ENCODE assay signal across 8 cellular contexts in the genomic region with DNA sequence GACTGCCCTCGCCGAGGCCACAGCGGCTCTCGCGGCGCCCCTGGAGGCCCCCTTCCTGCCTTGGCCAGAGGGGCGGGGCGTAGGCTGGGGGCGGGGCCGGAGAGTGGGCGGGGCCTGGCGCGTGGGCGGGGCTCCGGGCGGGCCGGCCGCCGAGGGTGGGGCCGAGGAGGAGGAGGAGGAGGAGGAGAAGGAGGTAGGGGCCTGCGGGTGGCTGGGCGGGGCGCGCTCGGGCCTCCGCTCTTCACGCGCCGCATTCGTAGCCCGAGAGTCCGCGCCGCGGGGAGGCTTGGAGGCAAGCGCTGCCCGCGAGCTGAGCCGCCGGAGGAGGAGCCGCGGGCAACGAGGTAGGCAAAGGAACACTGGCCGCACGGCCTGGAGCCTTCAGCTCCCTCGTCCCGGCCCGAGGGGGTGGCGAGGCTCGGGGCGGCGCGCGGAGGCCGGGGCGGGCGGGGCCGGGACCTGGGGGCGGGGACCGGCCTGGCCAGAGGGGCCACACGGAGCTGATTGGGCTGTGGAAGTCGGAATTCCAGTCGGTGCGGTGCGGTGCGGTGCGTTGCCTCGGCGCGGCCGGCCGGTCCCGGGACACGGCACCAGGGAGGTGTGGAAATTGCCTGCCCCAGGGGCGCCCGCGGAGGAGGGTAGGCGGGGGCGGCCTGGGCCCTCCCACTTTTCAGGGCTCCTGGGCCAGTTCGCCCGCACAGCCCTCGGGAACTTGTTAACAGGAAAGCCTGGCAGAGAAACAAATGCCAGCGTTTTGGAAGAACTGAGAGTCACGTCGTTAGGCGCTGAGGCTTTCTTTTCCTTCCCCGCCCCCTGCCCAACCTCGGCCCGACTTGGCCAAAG. TPM values are rescaled to one million over a fixed set of nuclear protein-coding genes. Genes with fewer than 3 reads are reported as not detected.
DNase-seq lines count a peak whose midpoint lies in the region; ATAC-seq, FAIRE-seq and TF ChIP-seq lines count a peak whose summit lies in the region.

A gene with protein sequence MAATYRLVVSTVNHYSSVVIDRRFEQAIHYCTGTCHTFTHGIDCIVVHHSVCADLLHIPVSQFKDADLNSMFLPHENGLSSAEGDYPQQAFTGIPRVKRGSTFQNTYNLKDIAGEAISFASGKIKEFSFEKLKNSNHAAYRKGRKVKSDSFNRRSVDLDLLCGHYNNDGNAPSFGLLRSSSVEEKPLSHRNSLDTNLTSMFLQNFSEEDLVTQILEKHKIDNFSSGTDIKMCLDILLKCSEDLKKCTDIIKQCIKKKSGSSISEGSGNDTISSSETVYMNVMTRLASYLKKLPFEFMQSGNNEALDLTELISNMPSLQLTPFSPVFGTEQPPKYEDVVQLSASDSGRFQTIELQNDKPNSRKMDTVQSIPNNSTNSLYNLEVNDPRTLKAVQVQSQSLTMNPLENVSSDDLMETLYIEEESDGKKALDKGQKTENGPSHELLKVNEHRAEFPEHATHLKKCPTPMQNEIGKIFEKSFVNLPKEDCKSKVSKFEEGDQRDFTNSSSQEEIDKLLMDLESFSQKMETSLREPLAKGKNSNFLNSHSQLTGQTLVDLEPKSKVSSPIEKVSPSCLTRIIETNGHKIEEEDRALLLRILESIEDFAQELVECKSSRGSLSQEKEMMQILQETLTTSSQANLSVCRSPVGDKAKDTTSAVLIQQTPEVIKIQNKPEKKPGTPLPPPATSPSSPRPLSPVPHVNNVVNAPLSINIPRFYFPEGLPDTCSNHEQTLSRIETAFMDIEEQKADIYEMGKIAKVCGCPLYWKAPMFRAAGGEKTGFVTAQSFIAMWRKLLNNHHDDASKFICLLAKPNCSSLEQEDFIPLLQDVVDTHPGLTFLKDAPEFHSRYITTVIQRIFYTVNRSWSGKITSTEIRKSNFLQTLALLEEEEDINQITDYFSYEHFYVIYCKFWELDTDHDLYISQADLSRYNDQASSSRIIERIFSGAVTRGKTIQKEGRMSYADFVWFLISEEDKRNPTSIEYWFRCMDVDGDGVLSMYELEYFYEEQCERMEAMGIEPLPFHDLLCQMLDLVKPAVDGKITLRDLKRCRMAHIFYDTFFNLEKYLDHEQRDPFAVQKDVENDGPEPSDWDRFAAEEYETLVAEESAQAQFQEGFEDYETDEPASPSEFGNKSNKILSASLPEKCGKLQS (N-terminal part only) (plus strand): TSS at position 223 of the 843 bp plus-strand sequence. CDS start 35,771 bp downstream, outside the sequence.

- no peak within 1 kb of the TSS for H3K27ac ChIP-seq in MM.1S (ENCODE audit: low read length)
- peak within 1 kb of the TSS; percentile 65 to 98 (median 87) for H3K27ac ChIP-seq in adrenal gland
- peak within 1 kb of the TSS; percentile 62 to 93 (median 78) for H3K27ac ChIP-seq in pancreas
- H3K27ac ChIP-seq in testis: peak within 1 kb of the TSS; percentile 95 to 97

- H2AFZ ChIP-seq in MM.1S (ENCODE audit: low read length): peak within 1 kb of the TSS; percentile 93

- H3K9me3 ChIP-seq in MM.1S (replicated peaks; ENCODE audit: insufficient read depth, low read length) (no peaks in the 10 kb centered on the region), adrenal gland (replicated peaks in 1 of 3) (no peaks in the 10 kb centered on the region), pancreas (no peaks in the 10 kb centered on the region), testis (no peaks in the 10 kb centered on the region)

- H3K4me2 ChIP-seq in MM.1S (ENCODE audit: low read depth, low read length): peak within 1 kb of the TSS; percentile 77

- no peak for FAIRE-seq in pancreas (lab: Jason Lieb, UNC)

- peak within 1 kb of the TSS; percentile 54; the same call in 1 of the 2 replicates for H3K9ac ChIP-seq in MM.1S (ENCODE audit: low read length)

- TF ChIP-seq POLR2A in adrenal gland (IDR thresholded peaks at IDR 0.05) (peak; percentile 8 to 76), testis (IDR thresholded peaks at IDR 0.05) (peak; percentile 29)

- no peaks in the 10 kb centered on the region for H3K79me2 ChIP-seq in MM.1S (ENCODE audit: low read length)

- no peaks in the 10 kb centered on the region for H3K9me2 ChIP-seq in MM.1S (replicated peaks; ENCODE audit: insufficient read depth, low read length)

- H4K20me1 ChIP-seq in MM.1S (ENCODE audit: insufficient read depth, low read length): no peaks in the 10 kb centered on the region

- H3K4me1 ChIP-seq in MM.1S (ENCODE audit: low read length) (no peaks in the 10 kb centered on the region; the same call in 1 of the 2 replicates), adrenal gland (replicated peaks in 1 of 2) (peaks cover 4 to 18% of the 10 kb centered on the region in 2 donors), pancreas (peaks cover 0 to 16% (median 14%) of the 10 kb centered on the region in 3 donors), testis (peaks cover 37% of the 10 kb centered on the region)

- H3K27me3 ChIP-seq in H7 (ENCODE audit: control insufficient read depth, insufficient read depth, low read length): no peaks in the 10 kb centered on the region
- H3K27me3 ChIP-seq in MM.1S (replicated peaks; ENCODE audit: insufficient read depth, low read length): no peaks in the 10 kb centered on the region
- no peaks in the 10 kb centered on the region for H3K27me3 ChIP-seq in adrenal gland
- H3K27me3 ChIP-seq in pancreas: no peaks in the 10 kb centered on the region
- H3K27me3 ChIP-seq in testis: no peaks in the 10 kb centered on the region

- 0 to 1% (median 0%) methylated on average over 27 to 89 of the region's 89 CpGs; no CpG with 5 or more reads in 1 of the 4 donors for WGBS in adrenal gland, 4 donors
- 0 to 1% methylated on average over 34 to 89 of the region's 89 CpGs for WGBS in pancreas, 2 donors
- WGBS in testis, 2 donors: 0% methylated on average over 26 to 70 of the region's 89 CpGs

- TF ChIP-seq CTCF in MM.1S (IDR thresholded peaks at IDR 0.05; ENCODE audit: low read length): no peak
- TF ChIP-seq CTCF in adrenal gland (IDR thresholded peaks at IDR 0.05): no peak
- TF ChIP-seq CTCF in pancreas (IDR thresholded peaks at IDR 0.05): no peak
- no peak for TF ChIP-seq CTCF in testis (IDR thresholded peaks at IDR 0.05)

- H3K36me3 ChIP-seq in H7 (replicated peaks; ENCODE audit: control insufficient read depth, insufficient read depth, low read length): no peaks in the 10 kb centered on the region
- no peaks in the 10 kb centered on the region for H3K36me3 ChIP-seq in MM.1S (replicated peaks; ENCODE audit: insufficient read depth, low read length)
- no peaks in the 10 kb centered on the region for H3K36me3 ChIP-seq in adrenal gland (replicated peaks in 1 of 2)
- no peaks in the 10 kb centered on the region for H3K36me3 ChIP-seq in pancreas
- H3K36me3 ChIP-seq in testis (ENCODE audit: low read depth, missing control alignments): no peaks in the 10 kb centered on the region

- H3F3A ChIP-seq in MM.1S (ENCODE audit: insufficient read depth, low read length): no peaks in the 10 kb centered on the region; the same call in 1 of the 2 replicates

- intact Hi-C loops in adrenal gland (cut with DNase I): loop anchor here in 1 of 2 donors (10.0 kb wide), 1 partner anchor 79 kb away; no protein-coding TSS in a partner anchor
- intact Hi-C loops in Right ventricle myocardium superior (cut with DNase I): no loop called here
- intact Hi-C loops in pancreas (cut with DNase I): no loop called here
- intact Hi-C loops in testis (cut with DNase I; ENCODE audit: low total_unique reads): no loop called here

- ATAC-seq in Right ventricle myocardium superior (ENCODE audit: poor library complexity): peak; percentile 95
- ATAC-seq in pancreas: peak; percentile 93 to 97 (median 94)

- DNase-seq in DMS79 (lab: John Stamatoyannopoulos, UW): peak; percentile 10
- DNase-seq in H7: peak; percentile 96
- DNase-seq in MM.1S: peak; percentile 73
- DNase-seq in T follicular helper cell (ENCODE audit: low read depth): peak; percentile 38
- DNase-seq in adrenal gland: peak; percentile 87 to 91 (median 88)
- DNase-seq in Right ventricle myocardium superior: peak; percentile 88
- DNase-seq in pancreas: peak; percentile 81 to 97 (median 92)
- peak; percentile 88 for DNase-seq in testis

- H3K4me3 ChIP-seq in H7 (ENCODE audit: insufficient read depth, low read depth, low read length) (peak within 1 kb of the TSS; percentile 69), MM.1S (ENCODE audit: low read length) (peak within 1 kb of the TSS; percentile 89), adrenal gland (peak within 1 kb of the TSS in 3 of 4 donors; percentile 63 to 74 (median 71)), pancreas (peak within 1 kb of the TSS; percentile 40 to 86 (median 82)), testis (peak within 1 kb of the TSS; percentile 84 to 86)

RNA-seq across cellular contexts. Expression of the gene that starts here (rescaled TPM):
- total RNA-seq in H7 (2014; rRNA removed; shearing (Covaris generic)): 10.2 and 12.5 TPM in 2 replicates
- total RNA-seq in adrenal gland (10 to 100 TPM in 5 of 8 donors, 1 to 10 TPM in 3; 8.4 to 15.4 (median 14.3) TPM), Right ventricle myocardium superior (98.1 TPM), pancreas (1 to 10 TPM; 3.3 to 7.0 (median 5.2) TPM), testis (10 to 100 TPM; 35.4 to 41.7 TPM)
- polyA plus RNA-seq in adrenal gland (10 to 100 TPM in 1 of 3 donors, 1 to 10 TPM in 2; 2.1 to 20.6 (median 2.3) TPM), pancreas (1 to 10 TPM; 1.3 to 1.5 TPM), testis (ENCODE audit: insufficient read depth, low read depth, low replicate concordance) (12.2 TPM)

Comparison
In these comparisons a context has a peak if more than half of its experiments do, and no peak if none do; other contexts are left out.
1. DNase-seq: peak in every context shown above with its lines; median percentile 96 in H7; 92 in pancreas; 88 in adrenal gland; 88 in Right ventricle myocardium superior; 88 in testis; 73 in MM.1S; 38 in T follicular helper cell; 10 in DMS79.